ENCODE assay signal across 13 cellular contexts in genomic region chr6:134517863-134518262, GRCh38.
DNase-seq lines count a peak whose midpoint lies in the region; ATAC-seq, FAIRE-seq and TF ChIP-seq lines count a peak whose summit lies in the region.
"Had no signal": no experiment of that assay in that cellular context is flagged by ENCODE, and none has a peak within 500 bp of the region (broad histone marks: within the 10 kb centered on the region; RNA-seq: fewer than 3 reads in every experiment).

No MANE protein-coding gene starts in this region.

- no peaks in the 10 kb centered on the region for H3K9me1 ChIP-seq in keratinocyte (ENCODE audit: control insufficient read depth, extremely low read depth, insufficient read depth, low read length)

- intact Hi-C loops in stomach (cut with DNase I; ENCODE audit: low total_unique reads): no loop called here

- TF ChIP-seq CTCF in keratinocyte (optimal IDR thresholded peaks at IDR 0.05 in 1 of 3, IDR thresholded peaks at IDR 0.05 in 1 of 3, conservative IDR thresholded peaks at IDR 0.05 in 1 of 3; ENCODE audit: extremely low read depth in 1 of 3, insufficient read depth in 2 of 3, low read length in 3 of 3) (no peak), stomach (IDR thresholded peaks at IDR 0.05) (no peak)

- H3K4me3 ChIP-seq in keratinocyte (ENCODE audit: control insufficient read depth in 2 of 3, extremely low read depth in 1 of 3, insufficient read depth in 2 of 3, low read depth in 1 of 3, low read length in 3 of 3) (no peak overlapping the region), stomach (no peak overlapping the region)

- H3K9me3 ChIP-seq in T-helper 17 cell (ENCODE audit: control insufficient read depth, low read length, poor library complexity, severe bottlenecking) (no peaks in the 10 kb centered on the region), keratinocyte (ENCODE audit: control insufficient read depth, low read depth, low read length) (no peaks in the 10 kb centered on the region), stomach (no peaks in the 10 kb centered on the region)

- H3K27ac ChIP-seq in keratinocyte (ENCODE audit: control insufficient read depth, insufficient read depth, low read length): no peak overlapping the region
- H3K27ac ChIP-seq in stomach: peak overlapping the region; percentile 57 to 76 (median 67)
- H3K27ac ChIP-seq: 22Rv1 had no signal

- dilution Hi-C loops in keratinocyte (cut with MboI; ENCODE audit: extremely low pct_ligation_motif_present, low sequenced_read_pairs): no loop called here

- peak overlapping the region; percentile 83 for H3K27ac Mint-ChIP-seq in T-helper 17 cell

- H4K20me1 ChIP-seq in keratinocyte (ENCODE audit: control insufficient read depth, extremely low read depth, insufficient read depth, low read length): no peaks in the 10 kb centered on the region

- 73 to 84% (median 79%) methylated on average over 5 of the region's 5 CpGs for WGBS in stomach, 5 donors

- peak overlapping the region; percentile 76 for H3K4me2 ChIP-seq in keratinocyte (ENCODE audit: control insufficient read depth, extremely low read depth, insufficient read depth, low read depth, low read length)

- H3K4me3 Mint-ChIP-seq in T-helper 17 cell: no peak overlapping the region
- H3K4me3 Mint-ChIP-seq: activated naive CD8-positive, alpha-beta T cell; stimulated activated memory B cell treated with anti-CD40 and anti-IgM and Interleukin-4, amounts not matched to agents 10 μg/mL and 1 μg/mL and 100 μg/mL, for 72 hours; T-helper 1 cell treated with Interleukin-12 subunit alpha and Interleukin-12 subunit beta and Interleukin-4 antibody, amounts not matched to agents 30 μg/mL and 1 μg/mL, for 36 hours had no signal

- H2AFZ ChIP-seq in keratinocyte (ENCODE audit: control insufficient read depth, low read length): no peak overlapping the region

- no peaks in the 10 kb centered on the region for H3K27me3 ChIP-seq in keratinocyte (ENCODE audit: control insufficient read depth, extremely low read depth, insufficient read depth, low read length)
- H3K27me3 ChIP-seq in stomach: no peaks in the 10 kb centered on the region

- no peak for TF ChIP-seq POLR2A in stomach (IDR thresholded peaks at IDR 0.05)

- DNase-seq in DMS79 treated with DMSO at 0.1 percent for 48 hours (lab: John Stamatoyannopoulos, UW): peak; percentile 20
- no peak for DNase-seq in DMS79 (lab: John Stamatoyannopoulos, UW)
- no peak for DNase-seq in T-helper 17 cell
- DNase-seq in keratinocyte (ENCODE audit: low read depth, low spot score): no peak
- no peak for DNase-seq in stomach
- DNase-seq in NCI-H2029 (lab: John Stamatoyannopoulos, UW): no peak
- no peak for DNase-seq in activated naive CD4-positive, alpha-beta T cell treated with anti-CD3 and anti-CD28 coated beads, Interleukin-2, amount 50 U/mL, for 16 hours
- no peak for DNase-seq in NCI-H1436 treated with DMSO at 0.1 percent for 48 hours (lab: John Stamatoyannopoulos, UW)
- DNase-seq: DND-41 had no signal

- no peak for FAIRE-seq in keratinocyte (lab: Jason Lieb, UNC)

- H3K4me1 ChIP-seq in keratinocyte (ENCODE audit: control insufficient read depth, extremely low read depth, insufficient read depth, low read length) (peaks cover 19% of the 10 kb centered on the region), stomach (peaks cover 9 to 34% (median 25%) of the 10 kb centered on the region in 4 donors)

- no peaks in the 10 kb centered on the region for H3K36me3 Mint-ChIP-seq in T-helper 17 cell (ENCODE audit: low read depth)
- H3K36me3 Mint-ChIP-seq: stimulated activated memory B cell treated with anti-CD40 and anti-IgM and Interleukin-4, amounts not matched to agents 10 μg/mL and 1 μg/mL and 100 μg/mL, for 72 hours had no signal

- H3K27me3 Mint-ChIP-seq in T-helper 17 cell: no peaks in the 10 kb centered on the region
- H3K27me3 Mint-ChIP-seq: activated naive CD8-positive, alpha-beta T cell; stimulated activated memory B cell treated with anti-CD40 and anti-IgM and Interleukin-4, amounts not matched to agents 10 μg/mL and 1 μg/mL and 100 μg/mL, for 72 hours had no signal

- H3K36me3 ChIP-seq in keratinocyte (ENCODE audit: control insufficient read depth in 2 of 2, extremely low read depth in 1 of 2, insufficient read depth in 2 of 2, low read length in 2 of 2) (no peaks in the 10 kb centered on the region), stomach (no peaks in the 10 kb centered on the region)

- H3K9ac ChIP-seq in keratinocyte (ENCODE audit: control insufficient read depth, extremely low read depth, insufficient read depth, low read length): no peak overlapping the region

- no peak for TF ChIP-seq EP300 in stomach (IDR thresholded peaks at IDR 0.05)

- H3K79me2 ChIP-seq in keratinocyte (ENCODE audit: control insufficient read depth, insufficient read depth, low read length): no peaks in the 10 kb centered on the region

- peaks cover 15% of the 10 kb centered on the region for H3K4me1 Mint-ChIP-seq in T-helper 17 cell

- no peak for ATAC-seq in T-helper 17 cell
- ATAC-seq: stimulated activated memory B cell treated with anti-CD40 and anti-IgM and Interleukin-4, amounts not matched to agents 10 μg/mL and 1 μg/mL and 100 μg/mL, for 72 hours had no signal
